7 cellular contexts compared by ENCODE assay signal in the genomic region with DNA sequence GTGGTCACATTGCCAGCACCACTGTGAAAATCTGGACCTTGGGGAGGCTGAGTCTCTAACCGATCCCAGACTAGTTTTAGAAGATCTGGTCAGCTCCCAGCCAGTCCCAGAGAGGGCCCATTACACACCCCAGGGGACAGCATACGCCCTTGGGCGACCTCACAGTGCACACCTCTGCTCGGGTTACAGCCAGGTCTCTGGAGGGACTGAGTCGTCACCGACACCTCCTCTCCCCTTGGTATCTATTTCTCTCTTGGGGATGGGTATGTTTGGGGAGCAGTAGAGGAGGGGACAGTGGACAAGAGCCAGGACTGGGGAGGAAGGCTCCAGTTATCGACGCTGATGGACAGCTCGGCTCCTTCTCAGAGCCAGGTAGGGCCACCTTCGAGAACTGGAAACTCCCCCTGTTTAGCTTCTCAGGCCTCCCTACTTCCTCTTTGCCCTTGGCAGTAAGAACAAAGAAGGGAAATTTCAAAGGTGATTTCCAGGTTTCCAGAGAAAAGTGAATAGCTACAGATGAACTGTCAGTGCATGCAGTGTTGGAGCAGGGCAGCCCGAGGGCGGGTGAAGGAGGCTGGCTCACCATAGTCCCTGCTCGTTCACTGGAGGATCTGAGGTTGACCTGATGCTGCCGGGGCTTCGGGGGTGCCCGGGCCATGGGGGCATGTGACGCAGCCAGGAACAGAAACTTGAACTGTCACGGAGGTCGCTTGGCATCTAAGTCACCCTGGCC. TPM values are rescaled to one million over a fixed set of nuclear protein-coding genes. Genes with fewer than 3 reads are reported as not detected.
DNase-seq lines count a peak whose midpoint lies in the region; ATAC-seq and TF ChIP-seq lines count a peak whose summit lies in the region.

No MANE protein-coding gene starts in this region.

- no peaks in the 10 kb centered on the region; the same call in 1 of the 2 replicates for H3K4me1 ChIP-seq in H9 (ENCODE audit: insufficient read depth, low read length)

- H3K27me3 Mint-ChIP-seq in H9 (ENCODE audit: low read depth) = no peaks in the 10 kb centered on the region; the same call in 1 of the 2 replicates
- peaks cover 10% of the 10 kb centered on the region for H3K27me3 Mint-ChIP-seq in activated naive CD8-positive, alpha-beta T cell treated with anti-CD3 and anti-CD28 coated beads for 36 hours

- peak; percentile 67 for ATAC-seq in GM18868 (IDR thresholded peaks at IDR 0.05; ENCODE audit: unreplicated experiment)

- no peaks in the 10 kb centered on the region for H3K9me3 ChIP-seq in H9 (ENCODE audit: control insufficient read depth, low read depth, low read length)

- H3K79me1 ChIP-seq in H9 (ENCODE audit: insufficient read depth, low read depth, low read length, poor library complexity, severe bottlenecking) = no peaks in the 10 kb centered on the region

- no peak overlapping the region for H3K18ac ChIP-seq in H9 (ENCODE audit: insufficient read length, low read depth, low read length)

- no CpG with 5 or more reads among the region's 19 CpGs for WGBS in H9 (ENCODE audit: extremely low coverage, insufficient read length, low lambda C conversion rate)

- H2BK15ac ChIP-seq in H9 (ENCODE audit: low read depth, low read length) = no peak overlapping the region

- no peak overlapping the region for H3K9ac ChIP-seq in H9 (ENCODE audit: extremely low read depth, insufficient read length, low read length)

- peaks cover 0 to 5% (median 2%) of the 10 kb centered on the region in 3 experiments; a peak in 3 of 7 replicates for H3K36me3 Mint-ChIP-seq in H9 (ENCODE audit: insufficient read depth in 1 of 3, low read depth in 3 of 3)
- peaks cover 2% of the 10 kb centered on the region for H3K36me3 Mint-ChIP-seq in activated naive CD8-positive, alpha-beta T cell treated with anti-CD3 and anti-CD28 coated beads for 36 hours

- H4K91ac ChIP-seq in H9 (ENCODE audit: insufficient read length, low read depth, low read length) = no peak overlapping the region

- no peak overlapping the region for H3K23ac ChIP-seq in H9 (ENCODE audit: insufficient read length, low read depth, low read length)

- H3K23me2 ChIP-seq in H9 (ENCODE audit: insufficient read length, low read depth, low read length, poor library complexity, severe bottlenecking) = peaks cover 5% of the 10 kb centered on the region

- no peak overlapping the region for H2AK5ac ChIP-seq in H9 (ENCODE audit: insufficient read length, low read length)

- H2AFZ ChIP-seq in H9 (ENCODE audit: low read length) = no peak overlapping the region

- H2BK20ac ChIP-seq in H9 (ENCODE audit: low read depth, low read length, poor library complexity, severe bottlenecking) = no peak overlapping the region

- no peak overlapping the region for H3K27ac ChIP-seq in H9 (ENCODE audit: insufficient read length, low read depth, low read length)

- DNase-seq in H9 (no peak), retina (peak; percentile 42), NCI-H2227 (lab: John Stamatoyannopoulos, UW; ENCODE audit: unreplicated experiment) (no peak), cortex of kidney (lab: John Stamatoyannopoulos, UW) (no peak)
- DNase-seq in activated naive CD8-positive, alpha-beta T cell treated with anti-CD3 and anti-CD28 coated beads for 36 hours = peak; percentile 30
- DNase-seq in activated CD4-positive, alpha-beta T cell treated with anti-CD3 and anti-CD28 coated beads for 4 hours = no peak

- no peak for TF ChIP-seq CTCF in H9 (conservative IDR thresholded peaks at IDR 0.05)

- H3K4me3 Mint-ChIP-seq in H9 = no peak overlapping the region; a peak in 1 of 5 replicates
- H3K4me3 Mint-ChIP-seq in activated naive CD8-positive, alpha-beta T cell treated with anti-CD3 and anti-CD28 coated beads for 36 hours = no peak overlapping the region

- peaks cover 51 to 62% of the 10 kb centered on the region in 2 experiments for H3K4me1 Mint-ChIP-seq in H9
- peaks cover 38% of the 10 kb centered on the region for H3K4me1 Mint-ChIP-seq in activated naive CD8-positive, alpha-beta T cell treated with anti-CD3 and anti-CD28 coated beads for 36 hours

- no peak overlapping the region; the same call in 1 of the 2 replicates for H3K14ac ChIP-seq in H9 (ENCODE audit: insufficient read depth, low read length)

- H4K5ac ChIP-seq in H9 (ENCODE audit: insufficient read length, low read depth, low read length) = no peak overlapping the region

- no peak overlapping the region for H3K56ac ChIP-seq in H9 (ENCODE audit: insufficient read length, low read depth, low read length)

- no peak overlapping the region for H4K8ac ChIP-seq in H9 (replicated peaks; ENCODE audit: insufficient read length, low read depth, low read length)

- H3K4me2 ChIP-seq in H9 (ENCODE audit: insufficient read depth, insufficient read length, low read length) = no peak overlapping the region

- H3T11ph ChIP-seq in H9 (ENCODE audit: low read length) = no peak overlapping the region

- H3K9me3 Mint-ChIP-seq in H9 = no peaks in the 10 kb centered on the region
- no peaks in the 10 kb centered on the region for H3K9me3 Mint-ChIP-seq in activated naive CD8-positive, alpha-beta T cell treated with anti-CD3 and anti-CD28 coated beads for 36 hours

- H4K20me1 ChIP-seq in H9 (ENCODE audit: control insufficient read depth, insufficient read depth, insufficient read length) = no peaks in the 10 kb centered on the region

- H2BK12ac ChIP-seq in H9 (ENCODE audit: insufficient read length, low read depth, low read length) = no peak overlapping the region

- no peaks in the 10 kb centered on the region for H3K79me2 ChIP-seq in H9 (ENCODE audit: insufficient read depth, low read length)

- H2BK120ac ChIP-seq in H9 (ENCODE audit: low read depth, low read length, poor library complexity, severe bottlenecking) = no peak overlapping the region

- H3K27me3 ChIP-seq in H9 (ENCODE audit: insufficient read depth, low read length) = no peaks in the 10 kb centered on the region

- no peak overlapping the region for H3K4ac ChIP-seq in H9 (ENCODE audit: low read depth, low read length)

- H3K27ac Mint-ChIP-seq in H9 = peak overlapping the region in 2 of 3 experiments; percentile 60 to 79; a peak in 2 of 7 replicates
- H3K27ac Mint-ChIP-seq in activated naive CD8-positive, alpha-beta T cell treated with anti-CD3 and anti-CD28 coated beads for 36 hours = no peak overlapping the region

- H2BK5ac ChIP-seq in H9 (ENCODE audit: insufficient read length, low read length) = no peak overlapping the region

RNA-seq across cellular contexts. Expression of gene SEMA4C, which starts 4.4 kb away (rescaled TPM):
- total RNA-seq in H9 (2021) = 81.6 and 87.2 TPM in 2 replicates
- total RNA-seq in activated naive CD8-positive, alpha-beta T cell treated with anti-CD3 and anti-CD28 coated beads for 36 hours = 1 to 10 TPM; 5.9 to 8.3 TPM

RNA-seq across cellular contexts. Expression of gene ANKRD39, which starts 16.4 kb away (rescaled TPM):
- total RNA-seq in H9 (2021) = 13.0 and 13.9 TPM in 2 replicates
- total RNA-seq in activated naive CD8-positive, alpha-beta T cell treated with anti-CD3 and anti-CD28 coated beads for 36 hours = 10 to 100 TPM; 22.7 to 25.2 TPM

RNA-seq across cellular contexts. Expression of gene ANKRD23, which starts 30.4 kb away (rescaled TPM):
- total RNA-seq in H9 (2021) = 2.3 and 2.4 TPM in 2 replicates
- 1 to 10 TPM; 2.7 to 3.2 TPM for total RNA-seq in activated naive CD8-positive, alpha-beta T cell treated with anti-CD3 and anti-CD28 coated beads for 36 hours

RNA-seq across cellular contexts. Expression of gene CNNM3, which starts 58.2 kb away (rescaled TPM):
- total RNA-seq in H9 (2021) = 22.8 and 25.0 TPM in 2 replicates
- total RNA-seq in activated naive CD8-positive, alpha-beta T cell treated with anti-CD3 and anti-CD28 coated beads for 36 hours = 10 to 100 TPM; 15.5 to 17.2 TPM

Comparison
In these comparisons a context has a peak if more than half of its experiments do, and no peak if none do; other contexts are left out.
1. DNase-seq: peak in activated naive CD8-positive, alpha-beta T cell treated with anti-CD3 and anti-CD28 coated beads for 36 hours (single experiment) and retina (single experiment); none in H9 (single experiment), NCI-H2227 (single experiment), cortex of kidney (single experiment) and activated CD4-positive, alpha-beta T cell treated with anti-CD3 and anti-CD28 coated beads for 4 hours (0 of 2).